Comparison of ENCODE assay signal across 9 cellular contexts in genomic region chr6:157019115-157019628, GRCh38.
A peak's percentile ranks its signal among the peaks of the same experiment; 100 is the strongest.
DNase-seq lines count a peak whose midpoint lies in the region; ATAC-seq and TF ChIP-seq lines count a peak whose summit lies in the region.
"Had no signal": no experiment of that assay in that cellular context is flagged by ENCODE, and none has a peak within 500 bp of the region (broad histone marks: within the 10 kb centered on the region; RNA-seq: fewer than 3 reads in every experiment).

No MANE protein-coding gene starts in this region.

- peak overlapping the region; percentile 57; the same call in 1 of the 2 replicates for H3K4me3 ChIP-seq in GM08714 (ENCODE audit: low read length)
- H3K4me3 ChIP-seq in tibial nerve = no peak overlapping the region

- no peaks in the 10 kb centered on the region for H3K27me3 ChIP-seq in tibial nerve

- H3K9me3 Mint-ChIP-seq in activated T-helper 2 cell treated with anti-CD3 and anti-CD28 coated beads, Interferon-gamma antibody, Interleukin-2, Interleukin-4, amounts not matched to agents 10 μg/mL and 5 μg/mL and 100 μg/mL, durations not matched to agents 14 hours and 24 hours and 36 hours = no peaks in the 10 kb centered on the region
- H3K9me3 Mint-ChIP-seq in nephron = no peaks in the 10 kb centered on the region

- WGBS in tibial nerve, 2 donors = 87 to 95% methylated on average over 2 of the region's 2 CpGs

- H3K36me3 ChIP-seq in tibial nerve = no peaks in the 10 kb centered on the region

- no peaks in the 10 kb centered on the region for H3K36me3 Mint-ChIP-seq in activated T-helper 2 cell treated with anti-CD3 and anti-CD28 coated beads, Interferon-gamma antibody, Interleukin-2, Interleukin-4, amounts not matched to agents 10 μg/mL and 5 μg/mL and 100 μg/mL, durations not matched to agents 14 hours and 24 hours and 36 hours (ENCODE audit: low read depth)
- no peaks in the 10 kb centered on the region for H3K36me3 Mint-ChIP-seq in nephron (ENCODE audit: low read depth)

- peak overlapping the region in 2 of 4 donors; percentile 95 to 100 for H3K27ac ChIP-seq in tibial nerve

- H3K4me1 ChIP-seq in tibial nerve = peaks cover 0 to 49% (median 11%) of the 10 kb centered on the region in 4 donors

- TF ChIP-seq EP300 in tibial nerve (IDR thresholded peaks at IDR 0.05) = no peak

- peaks cover 38% of the 10 kb centered on the region for H3K4me1 Mint-ChIP-seq in activated T-helper 2 cell treated with anti-CD3 and anti-CD28 coated beads, Interferon-gamma antibody, Interleukin-2, Interleukin-4, amounts not matched to agents 10 μg/mL and 5 μg/mL and 100 μg/mL, durations not matched to agents 14 hours and 24 hours and 36 hours (ENCODE audit: low read depth)
- H3K4me1 Mint-ChIP-seq in nephron = peaks cover 37% of the 10 kb centered on the region

- peak overlapping the region; percentile 79 for H3K27ac Mint-ChIP-seq in activated T-helper 2 cell treated with anti-CD3 and anti-CD28 coated beads, Interferon-gamma antibody, Interleukin-2, Interleukin-4, amounts not matched to agents 10 μg/mL and 5 μg/mL and 100 μg/mL, durations not matched to agents 14 hours and 24 hours and 36 hours
- peak overlapping the region; percentile 99 to 100 (median 100) for H3K27ac Mint-ChIP-seq in nephron

- peak overlapping the region; percentile 73 for H3K4me3 Mint-ChIP-seq in activated T-helper 2 cell treated with anti-CD3 and anti-CD28 coated beads, Interferon-gamma antibody, Interleukin-2, Interleukin-4, amounts not matched to agents 10 μg/mL and 5 μg/mL and 100 μg/mL, durations not matched to agents 14 hours and 24 hours and 36 hours (ENCODE audit: low read depth)
- peak overlapping the region; percentile 32 to 89 (median 66) for H3K4me3 Mint-ChIP-seq in nephron

- no peak for TF ChIP-seq CTCF in nephron (IDR thresholded peaks at IDR 0.05; ENCODE audit: unreplicated experiment in 3 of 3)
- TF ChIP-seq CTCF in tibial nerve (IDR thresholded peaks at IDR 0.05) = no peak

- intact Hi-C loops in activated T-helper 2 cell treated with anti-CD3 and anti-CD28 coated beads, Interferon-gamma antibody, Interleukin-2, Interleukin-4, amounts not matched to agents 10 μg/mL and 5 μg/mL and 100 μg/mL, durations not matched to agents 14 hours and 24 hours and 36 hours (cut with micrococcal nuclease) = loop anchor here (2.0 kb wide), 1 partner anchor 20 kb away; no protein-coding TSS in a partner anchor
- intact Hi-C loops in left cardiac atrium (cut with DNase I) = loop anchor here in 1 of 2 donors (10.0 kb wide), 1 partner anchor 454 kb away; no protein-coding TSS in a partner anchor

- no peak for ATAC-seq in left cardiac atrium

- no peaks in the 10 kb centered on the region for H3K27me3 Mint-ChIP-seq in activated T-helper 2 cell treated with anti-CD3 and anti-CD28 coated beads, Interferon-gamma antibody, Interleukin-2, Interleukin-4, amounts not matched to agents 10 μg/mL and 5 μg/mL and 100 μg/mL, durations not matched to agents 14 hours and 24 hours and 36 hours (ENCODE audit: low read depth)
- no peaks in the 10 kb centered on the region for H3K27me3 Mint-ChIP-seq in nephron (ENCODE audit: low read depth)

- DNase-seq in LoVo (ENCODE audit: low spot score) = peak; percentile 20
- no peak for DNase-seq in activated T-helper 2 cell treated with anti-CD3 and anti-CD28 coated beads, Interferon-gamma antibody, Interleukin-2, Interleukin-4, amounts not matched to agents 10 μg/mL and 5 μg/mL and 100 μg/mL, durations not matched to agents 14 hours and 24 hours and 36 hours (ENCODE audit: low spot score)
- no peak for DNase-seq in left cardiac atrium
- DNase-seq in hypothalamus (lab: John Stamatoyannopoulos, UW) = no peak
- no peak for DNase-seq in ureter (ENCODE audit: low spot score)
- no peak for DNase-seq in tibial nerve (ENCODE audit: low spot score in 2 of 2)
- DNase-seq: activated CD4-positive, alpha-beta T cell treated with anti-CD3 and anti-CD28 coated beads, Interleukin-2, amount 50 U/mL, for 1 hour had no signal

- no peak for TF ChIP-seq POLR2A in tibial nerve (IDR thresholded peaks at IDR 0.05)

- no peaks in the 10 kb centered on the region for H3K9me3 ChIP-seq in tibial nerve
